8 cellular contexts compared by ENCODE assay signal in the genomic region with DNA sequence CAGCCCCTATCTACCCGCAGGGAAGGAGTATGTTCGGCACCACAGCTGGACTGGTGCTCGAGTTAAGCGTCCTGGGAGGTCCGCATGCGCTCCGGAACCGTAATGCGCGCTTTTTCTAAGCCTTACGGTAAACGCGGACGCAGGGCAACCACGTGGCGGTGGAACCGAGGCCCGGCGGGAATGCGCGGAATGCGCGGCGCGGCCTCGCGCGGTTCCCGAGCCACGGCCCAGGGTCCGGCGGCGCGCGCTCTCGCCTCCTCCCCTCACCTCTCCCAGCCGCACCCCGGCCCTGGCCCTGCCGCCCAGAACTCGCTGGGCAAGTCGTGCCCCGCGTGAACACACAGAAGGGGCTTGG. TPM values are rescaled to one million over a fixed set of nuclear protein-coding genes. Genes with fewer than 3 reads are reported as not detected.
DNase-seq lines count a peak whose midpoint lies in the region; ATAC-seq, FAIRE-seq and TF ChIP-seq lines count a peak whose summit lies in the region.

No MANE protein-coding gene starts in this region.

- H3K27me3 ChIP-seq in SJSA1 (replicated peaks) (no peaks in the 10 kb centered on the region), foreskin keratinocyte (peaks cover 15% of the 10 kb centered on the region)

- no peak overlapping the region for H3K27ac ChIP-seq in SJSA1
- no peak overlapping the region for H3K27ac ChIP-seq in foreskin keratinocyte

- peaks cover 19% of the 10 kb centered on the region for H3K27me3 Mint-ChIP-seq in neural crest cell (ENCODE audit: low read depth)

- FAIRE-seq in GM12891 (lab: Jason Lieb, UNC): no peak

- no peak for ATAC-seq in foreskin keratinocyte

- peak overlapping the region; percentile 89 for H3K4me3 Mint-ChIP-seq in neural crest cell

- no peaks in the 10 kb centered on the region for H3K9me3 Mint-ChIP-seq in neural crest cell

- H3K9me3 ChIP-seq in SJSA1 (replicated peaks): peaks cover 13% of the 10 kb centered on the region

- peaks cover 4% of the 10 kb centered on the region for H3K36me3 Mint-ChIP-seq in neural crest cell (ENCODE audit: low read depth)

- DNase-seq in EL: peak; percentile 95
- peak; percentile 78 to 89 for DNase-seq in SJSA1 (ENCODE audit: low read depth in 1 of 2, low spot score in 2 of 2)
- DNase-seq in foreskin keratinocyte: peak; percentile 40 to 61
- peak; percentile 67 for DNase-seq in neural crest cell (ENCODE audit: low read depth, low spot score)
- no peak for DNase-seq in GM12891 (ENCODE audit: insufficient read length, low spot score)
- DNase-seq in activated CD4-positive, CD25-positive, alpha-beta regulatory T cell treated with anti-CD3 and anti-CD28 coated beads, Interleukin-2, amount 50 U/mL, for 72 hours: no peak
- DNase-seq in OCI-M2 (lab: John Stamatoyannopoulos, UW; ENCODE audit: unreplicated experiment): no peak
- DNase-seq in NCI-H2171 (lab: John Stamatoyannopoulos, UW): no peak

- H3K4me1 ChIP-seq in SJSA1 (replicated peaks): peaks cover 34% of the 10 kb centered on the region
- H3K4me1 ChIP-seq in foreskin keratinocyte: no peaks in the 10 kb centered on the region

- H3K36me3 ChIP-seq in SJSA1: peaks cover 5% of the 10 kb centered on the region

- TF ChIP-seq CTCF in foreskin keratinocyte (conservative IDR thresholded peaks at IDR 0.05) (no peak), neural crest cell (conservative IDR thresholded peaks at IDR 0.05) (no peak)

- peaks cover 42% of the 10 kb centered on the region for H3K4me1 Mint-ChIP-seq in neural crest cell

- TF ChIP-seq POLR2A in GM12891 (IDR thresholded peaks at IDR 0.05; ENCODE audit: low read depth, low read length): no peak

- H3K27ac Mint-ChIP-seq in neural crest cell (ENCODE audit: unreplicated experiment): no peak overlapping the region

- H3K4me3 ChIP-seq in SJSA1: no peak overlapping the region

TF ChIP-seq in GM12891, 5 proteins besides CTCF, POLR2A, EP300 and RAD21:
- no peak for TF ChIP-seq PAX5 (IDR thresholded peaks at IDR 0.05; ENCODE audit: insufficient read depth, low read length, severe bottlenecking)
- no peak for TF ChIP-seq TAF1 (IDR thresholded peaks at IDR 0.05; ENCODE audit: low read depth, low read length)
- no peak for TF ChIP-seq SPI1 (IDR thresholded peaks at IDR 0.05; ENCODE audit: low read depth, low read length)
- TF ChIP-seq POU2F2 (IDR thresholded peaks at IDR 0.05; ENCODE audit: low read depth, low read length): no peak
- no peak for TF ChIP-seq POLR2AphosphoS5 (IDR thresholded peaks at IDR 0.05; ENCODE audit: low read depth, low read length)

RNA-seq across cellular contexts. Expression of gene CCND1, which starts 4.5 kb away (rescaled TPM):
- total RNA-seq in SJSA1 (2014; rRNA removed; shearing (Covaris generic)): 579 and 793 TPM in 2 replicates
- total RNA-seq in foreskin keratinocyte (109 and 138 TPM in 2 replicates), neural crest cell (344 and 350 TPM in 2 replicates)
- 42.6 and 45.3 TPM in 2 replicates for polyA plus RNA-seq in foreskin keratinocyte
- polyA plus RNA-seq in GM12891 (2012; ENCODE audit: low read depth, missing spikeins): 8.9 TPM

RNA-seq across cellular contexts. Expression of gene LTO1, which starts 38.7 kb away (rescaled TPM):
- 54.7 and 78.1 TPM in 2 replicates for total RNA-seq in SJSA1 (2014; rRNA removed; shearing (Covaris generic))
- total RNA-seq in foreskin keratinocyte (13.5 and 15.7 TPM in 2 replicates), neural crest cell (24.7 and 26.6 TPM in 2 replicates)
- polyA plus RNA-seq in foreskin keratinocyte: 14.9 and 15.0 TPM in 2 replicates
- 9.9 TPM for polyA plus RNA-seq in GM12891 (2012; ENCODE audit: low read depth, missing spikeins)

Comparison
In these comparisons a context has a peak if more than half of its experiments do, and no peak if none do; other contexts are left out.
1. DNase-seq: peak in EL (single experiment), SJSA1 (2 of 2), foreskin keratinocyte (2 of 2) and neural crest cell (single experiment); none in GM12891 (single experiment), activated CD4-positive, CD25-positive, alpha-beta regulatory T cell treated with anti-CD3 and anti-CD28 coated beads, Interleukin-2, amount 50 U/mL, for 72 hours (single experiment), OCI-M2 (single experiment) and NCI-H2171 (single experiment).